12 cellular contexts compared by ENCODE assay signal in the genomic region with DNA sequence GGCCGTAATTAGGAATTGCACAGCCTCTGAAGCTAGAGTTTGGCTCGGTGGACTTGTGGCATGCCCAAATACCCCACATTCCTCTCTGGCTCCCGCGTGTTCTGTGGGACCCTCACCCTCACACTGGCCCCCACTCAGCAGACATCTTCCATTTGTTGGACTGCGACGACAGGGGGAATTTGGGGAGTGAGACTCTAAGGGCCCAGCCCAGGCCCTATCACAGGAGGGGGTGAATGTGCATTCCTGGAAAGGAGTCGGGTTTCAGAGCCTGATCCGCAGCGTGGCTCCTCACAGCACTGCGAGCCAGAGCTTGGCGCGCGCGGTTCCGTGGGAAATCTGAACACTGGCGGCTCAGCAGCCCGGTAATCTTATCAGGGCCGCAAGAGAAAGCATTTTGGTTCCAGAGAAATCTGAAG. TPM values are rescaled to one million over a fixed set of nuclear protein-coding genes. Genes with fewer than 3 reads are reported as not detected.
DNase-seq lines count a peak whose midpoint lies in the region; ATAC-seq lines count a peak whose summit lies in the region.
"Had no signal": no experiment of that assay in that cellular context is flagged by ENCODE, and none has a peak within 500 bp of the region (broad histone marks: within the 10 kb centered on the region; RNA-seq: fewer than 3 reads in every experiment).

No MANE protein-coding gene starts in this region.

- no peak for DNase-seq in activated T-cell treated with anti-CD3 and anti-CD28 coated beads, Interleukin-2, amount 50 U/mL, for 72 hours
- DNase-seq in activated T-cell treated with anti-CD3 and anti-CD28 coated beads, Interleukin-2, amount 50 U/mL, for 1 hour, result no peak
- DNase-seq in iPS-NIHi7 (ENCODE audit: extremely low spot score) (peak; percentile 68), NCI-H1092 (lab: John Stamatoyannopoulos, UW) (no peak)
- no peak for DNase-seq in activated naive CD4-positive, alpha-beta T cell treated with Interleukin-2 at 50 U/mL for 16 hours
- DNase-seq: sigmoid colon, substantia nigra had no signal

- no peaks in the 10 kb centered on the region for H3K9me3 Mint-ChIP-seq in activated T-cell treated with anti-CD3 and anti-CD28 coated beads, Interleukin-2, amount 50 U/mL, for 72 hours
- no peaks in the 10 kb centered on the region for H3K9me3 Mint-ChIP-seq in stimulated activated memory B cell treated with anti-CD40 and anti-IgM and Interleukin-4, amounts not matched to agents 10 μg/mL and 1 μg/mL and 100 μg/mL, for 72 hours
- H3K9me3 Mint-ChIP-seq: activated naive CD4-positive, alpha-beta T cell treated with anti-CD3 and anti-CD28 coated beads, Interleukin-2, amount 50 U/mL, for 24 hours had no signal

- no peaks in the 10 kb centered on the region for H3K27me3 Mint-ChIP-seq in activated T-cell treated with anti-CD3 and anti-CD28 coated beads, Interleukin-2, amount 50 U/mL, for 72 hours (ENCODE audit: low read depth)
- H3K27me3 Mint-ChIP-seq in stimulated activated memory B cell treated with anti-CD40 and anti-IgM and Interleukin-4, amounts not matched to agents 10 μg/mL and 1 μg/mL and 100 μg/mL, for 72 hours, result no peaks in the 10 kb centered on the region
- H3K27me3 Mint-ChIP-seq: activated naive CD4-positive, alpha-beta T cell treated with anti-CD3 and anti-CD28 coated beads, Interleukin-2, amount 50 U/mL, for 24 hours had no signal

- H3K27ac Mint-ChIP-seq in activated T-cell treated with anti-CD3 and anti-CD28 coated beads, Interleukin-2, amount 50 U/mL, for 72 hours, result peak overlapping the region; percentile 58
- H3K27ac Mint-ChIP-seq in stimulated activated memory B cell treated with anti-CD40 and anti-IgM and Interleukin-4, amounts not matched to agents 10 μg/mL and 1 μg/mL and 100 μg/mL, for 72 hours, result peak overlapping the region; percentile 92

- peak overlapping the region; percentile 22 for H3K27ac ChIP-seq in angular gyrus (ENCODE audit: low read depth, low read length)
- H3K27ac ChIP-seq: SJSA1 had no signal

- no peak for ATAC-seq in activated T-cell treated with anti-CD3 and anti-CD28 coated beads, Interleukin-2, amount 50 U/mL, for 72 hours (replicated peaks in 1 of 2)
- no peak for ATAC-seq in stimulated activated memory B cell treated with anti-CD40 and anti-IgM and Interleukin-4, amounts not matched to agents 10 μg/mL and 1 μg/mL and 100 μg/mL, for 72 hours
- ATAC-seq in GM18870 (IDR thresholded peaks at IDR 0.05; ENCODE audit: unreplicated experiment), result no peak

- H3K36me3 Mint-ChIP-seq in activated T-cell treated with anti-CD3 and anti-CD28 coated beads, Interleukin-2, amount 50 U/mL, for 72 hours (ENCODE audit: insufficient read depth in 2 of 2), result peaks cover 10 to 16% of the 10 kb centered on the region in 2 donors
- peaks cover 16% of the 10 kb centered on the region for H3K36me3 Mint-ChIP-seq in stimulated activated memory B cell treated with anti-CD40 and anti-IgM and Interleukin-4, amounts not matched to agents 10 μg/mL and 1 μg/mL and 100 μg/mL, for 72 hours

- H3K4me3 Mint-ChIP-seq in activated T-cell treated with anti-CD3 and anti-CD28 coated beads, Interleukin-2, amount 50 U/mL, for 72 hours, result peak overlapping the region in 1 of 2 donors; percentile 15
- H3K4me3 Mint-ChIP-seq in stimulated activated memory B cell treated with anti-CD40 and anti-IgM and Interleukin-4, amounts not matched to agents 10 μg/mL and 1 μg/mL and 100 μg/mL, for 72 hours, result no peak overlapping the region

- peaks cover 92% of the 10 kb centered on the region for H3K4me1 Mint-ChIP-seq in activated T-cell treated with anti-CD3 and anti-CD28 coated beads, Interleukin-2, amount 50 U/mL, for 72 hours (ENCODE audit: low read depth)
- H3K4me1 Mint-ChIP-seq in stimulated activated memory B cell treated with anti-CD40 and anti-IgM and Interleukin-4, amounts not matched to agents 10 μg/mL and 1 μg/mL and 100 μg/mL, for 72 hours, result peaks cover 88% of the 10 kb centered on the region

RNA-seq across cellular contexts. Expression of a gene that starts 5.2 kb away (rescaled TPM):
- total RNA-seq in activated T-cell treated with anti-CD3 and anti-CD28 coated beads, Interleukin-2, amount 50 U/mL, for 72 hours, result 10 to 100 TPM; 62.0 to 69.5 TPM
